In the genomic region with DNA sequence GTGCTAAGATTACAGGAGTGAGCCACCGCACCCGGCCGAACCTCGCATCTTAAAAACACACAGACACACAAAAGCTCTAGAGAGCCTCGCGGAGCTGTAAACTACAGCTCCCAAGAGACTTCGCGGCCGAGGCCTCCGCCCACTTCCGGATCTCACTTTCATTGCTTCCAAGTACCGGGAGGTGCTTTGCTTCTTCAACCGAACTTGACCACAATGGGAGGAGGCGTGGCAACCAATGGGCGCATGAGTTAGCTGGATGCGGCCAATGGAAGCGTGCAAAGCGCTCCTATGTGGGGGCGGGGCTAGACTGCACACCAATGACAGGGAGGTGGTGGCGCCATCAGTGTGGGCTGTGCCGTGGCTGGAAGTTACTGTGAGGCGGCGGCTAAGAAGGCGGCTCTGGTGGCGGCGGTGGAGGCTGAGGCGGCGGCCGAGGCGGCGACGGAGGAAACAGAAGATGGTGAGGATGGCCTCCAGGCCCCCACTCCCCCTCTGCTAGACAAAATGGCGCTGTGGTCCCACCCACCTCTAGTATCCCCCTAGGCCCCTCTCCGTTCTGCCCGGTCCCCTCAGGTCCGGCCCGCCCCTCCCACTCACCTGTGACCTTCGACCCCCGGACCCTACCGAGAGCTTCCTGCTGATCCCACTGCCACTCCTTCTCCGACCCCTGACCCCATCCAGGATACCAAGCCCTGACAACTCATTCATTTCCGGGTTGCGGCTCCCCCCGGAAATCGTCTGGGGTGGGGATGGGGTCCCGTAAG, we compare ENCODE assay signal across 1 cellular context.
TF ChIP-seq lines count a peak whose summit lies in the region.

A gene (plus strand): TSS at position 366 of the 764 bp plus-strand sequence. CDS start 92 bp downstream, at position 458.

TF ChIP-seq in HepG2, 621 proteins besides CTCF, POLR2A, EP300 and RAD21 (continued from another document and continues in another):
- TF ChIP-seq, protein P1, sequence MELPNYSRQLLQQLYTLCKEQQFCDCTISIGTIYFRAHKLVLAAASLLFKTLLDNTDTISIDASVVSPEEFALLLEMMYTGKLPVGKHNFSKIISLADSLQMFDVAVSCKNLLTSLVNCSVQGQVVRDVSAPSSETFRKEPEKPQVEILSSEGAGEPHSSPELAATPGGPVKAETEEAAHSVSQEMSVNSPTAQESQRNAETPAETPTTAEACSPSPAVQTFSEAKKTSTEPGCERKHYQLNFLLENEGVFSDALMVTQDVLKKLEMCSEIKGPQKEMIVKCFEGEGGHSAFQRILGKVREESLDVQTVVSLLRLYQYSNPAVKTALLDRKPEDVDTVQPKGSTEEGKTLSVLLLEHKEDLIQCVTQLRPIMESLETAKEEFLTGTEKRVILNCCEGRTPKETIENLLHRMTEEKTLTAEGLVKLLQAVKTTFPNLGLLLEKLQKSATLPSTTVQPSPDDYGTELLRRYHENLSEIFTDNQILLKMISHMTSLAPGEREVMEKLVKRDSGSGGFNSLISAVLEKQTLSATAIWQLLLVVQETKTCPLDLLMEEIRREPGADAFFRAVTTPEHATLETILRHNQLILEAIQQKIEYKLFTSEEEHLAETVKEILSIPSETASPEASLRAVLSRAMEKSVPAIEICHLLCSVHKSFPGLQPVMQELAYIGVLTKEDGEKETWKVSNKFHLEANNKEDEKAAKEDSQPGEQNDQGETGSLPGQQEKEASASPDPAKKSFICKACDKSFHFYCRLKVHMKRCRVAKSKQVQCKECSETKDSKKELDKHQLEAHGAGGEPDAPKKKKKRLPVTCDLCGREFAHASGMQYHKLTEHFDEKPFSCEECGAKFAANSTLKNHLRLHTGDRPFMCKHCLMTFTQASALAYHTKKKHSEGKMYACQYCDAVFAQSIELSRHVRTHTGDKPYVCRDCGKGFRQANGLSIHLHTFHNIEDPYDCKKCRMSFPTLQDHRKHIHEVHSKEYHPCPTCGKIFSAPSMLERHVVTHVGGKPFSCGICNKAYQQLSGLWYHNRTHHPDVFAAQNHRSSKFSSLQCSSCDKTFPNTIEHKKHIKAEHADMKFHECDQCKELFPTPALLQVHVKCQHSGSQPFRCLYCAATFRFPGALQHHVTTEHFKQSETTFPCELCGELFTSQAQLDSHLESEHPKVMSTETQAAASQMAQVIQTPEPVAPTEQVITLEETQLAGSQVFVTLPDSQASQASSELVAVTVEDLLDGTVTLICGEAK (IDR thresholded peaks at IDR 0.05): peak; percentile 43
- TF ChIP-seq, protein P1 (CRISPR knock-in tag; IDR thresholded peaks at IDR 0.05): peak; percentile 24; the same call in 1 of the 2 replicates
- TF ChIP-seq MZF1 (CRISPR knock-in tag; IDR thresholded peaks at IDR 0.05; ENCODE audit: borderline replicate concordance): 0 out of 2 replicates have a peak, but pooled peaks have one; percentile 30
- TF ChIP-seq, protein P2, sequence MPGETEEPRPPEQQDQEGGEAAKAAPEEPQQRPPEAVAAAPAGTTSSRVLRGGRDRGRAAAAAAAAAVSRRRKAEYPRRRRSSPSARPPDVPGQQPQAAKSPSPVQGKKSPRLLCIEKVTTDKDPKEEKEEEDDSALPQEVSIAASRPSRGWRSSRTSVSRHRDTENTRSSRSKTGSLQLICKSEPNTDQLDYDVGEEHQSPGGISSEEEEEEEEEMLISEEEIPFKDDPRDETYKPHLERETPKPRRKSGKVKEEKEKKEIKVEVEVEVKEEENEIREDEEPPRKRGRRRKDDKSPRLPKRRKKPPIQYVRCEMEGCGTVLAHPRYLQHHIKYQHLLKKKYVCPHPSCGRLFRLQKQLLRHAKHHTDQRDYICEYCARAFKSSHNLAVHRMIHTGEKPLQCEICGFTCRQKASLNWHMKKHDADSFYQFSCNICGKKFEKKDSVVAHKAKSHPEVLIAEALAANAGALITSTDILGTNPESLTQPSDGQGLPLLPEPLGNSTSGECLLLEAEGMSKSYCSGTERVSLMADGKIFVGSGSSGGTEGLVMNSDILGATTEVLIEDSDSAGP (CRISPR knock-in tag; IDR thresholded peaks at IDR 0.05; ENCODE audit: borderline replicate concordance): peak; percentile 81; the same call in 1 of the 2 replicates
- peak; percentile 85 for TF ChIP-seq CREM (IDR thresholded peaks at IDR 0.05)
- no peak for TF ChIP-seq CREM (CRISPR knock-in tag; IDR thresholded peaks at IDR 0.05)
- no peak for TF ChIP-seq ZNF484 (CRISPR knock-in tag; IDR thresholded peaks at IDR 0.05; ENCODE audit: borderline replicate concordance, low read depth)
- TF ChIP-seq ZNF382 (CRISPR knock-in tag; IDR thresholded peaks at IDR 0.05; ENCODE audit: borderline replicate concordance): no peak
- peak; percentile 93 for TF ChIP-seq SP4 (CRISPR knock-in tag; IDR thresholded peaks at IDR 0.05)
- no peak for TF ChIP-seq SNAI1 (CRISPR knock-in tag; IDR thresholded peaks at IDR 0.05; ENCODE audit: borderline replicate concordance)
- TF ChIP-seq ZNF589 (CRISPR knock-in tag; conservative IDR thresholded peaks at IDR 0.05): no peak
- TF ChIP-seq ATRX (CRISPR knock-in tag; IDR thresholded peaks at IDR 0.05; ENCODE audit: borderline replicate concordance): no peak
- peak; percentile 59; the same call in 1 of the 2 replicates for TF ChIP-seq ZNF747 (CRISPR knock-in tag; IDR thresholded peaks at IDR 0.05; ENCODE audit: borderline replicate concordance)
- TF ChIP-seq ZNF790 (CRISPR knock-in tag; IDR thresholded peaks at IDR 0.05; ENCODE audit: borderline replicate concordance): peak; percentile 68; the same call in 1 of the 2 replicates
- 0 out of 2 replicates have a peak, but pooled peaks have one; percentile 77 for TF ChIP-seq NCOA1 (CRISPR knock-in tag; IDR thresholded peaks at IDR 0.05)
- peak; percentile 37; the same call in 1 of the 2 replicates for TF ChIP-seq SALL1 (CRISPR knock-in tag; IDR thresholded peaks at IDR 0.05)
- peak in 1 of 2 experiments; percentile 67; a peak in 2 of 4 replicates for TF ChIP-seq KLF16 (CRISPR knock-in tag; IDR thresholded peaks at IDR 0.05)
- TF ChIP-seq, protein P3, sequence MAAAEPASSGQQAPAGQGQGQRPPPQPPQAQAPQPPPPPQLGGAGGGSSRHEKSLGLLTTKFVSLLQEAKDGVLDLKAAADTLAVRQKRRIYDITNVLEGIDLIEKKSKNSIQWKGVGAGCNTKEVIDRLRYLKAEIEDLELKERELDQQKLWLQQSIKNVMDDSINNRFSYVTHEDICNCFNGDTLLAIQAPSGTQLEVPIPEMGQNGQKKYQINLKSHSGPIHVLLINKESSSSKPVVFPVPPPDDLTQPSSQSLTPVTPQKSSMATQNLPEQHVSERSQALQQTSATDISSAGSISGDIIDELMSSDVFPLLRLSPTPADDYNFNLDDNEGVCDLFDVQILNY (CRISPR knock-in tag; conservative IDR thresholded peaks at IDR 0.05): no peak
- peak; percentile 95 for TF ChIP-seq SP2 (CRISPR knock-in tag; IDR thresholded peaks at IDR 0.05)
- TF ChIP-seq GLI4 (CRISPR knock-in tag; IDR thresholded peaks at IDR 0.05; ENCODE audit: borderline replicate concordance): 0 out of 2 replicates have a peak, but pooled peaks have one; percentile 29
- no peak for TF ChIP-seq FOSL2 (CRISPR knock-in tag; IDR thresholded peaks at IDR 0.05)
- TF ChIP-seq YY1 (IDR thresholded peaks at IDR 0.05; ENCODE audit: insufficient read depth, insufficient replicate concordance, low read depth, low read length): peak; percentile 85
- TF ChIP-seq ZNF749 (CRISPR knock-in tag; IDR thresholded peaks at IDR 0.05; ENCODE audit: borderline replicate concordance): no peak
- peak; percentile 93 for TF ChIP-seq NR2F6 (IDR thresholded peaks at IDR 0.05)
- peak; percentile 73 for TF ChIP-seq NR2F6 (CRISPR knock-in tag; IDR thresholded peaks at IDR 0.05)
- peak; percentile 40; the same call in 1 of the 2 replicates for TF ChIP-seq ELF4 (CRISPR knock-in tag; IDR thresholded peaks at IDR 0.05; ENCODE audit: borderline replicate concordance)
- peak; percentile 11; the same call in 1 of the 2 replicates for TF ChIP-seq HOXA3 (CRISPR knock-in tag; IDR thresholded peaks at IDR 0.05)
- TF ChIP-seq ZNF20 (CRISPR knock-in tag; IDR thresholded peaks at IDR 0.05): no peak
- peak; percentile 61 for TF ChIP-seq ZNF350 (CRISPR knock-in tag; IDR thresholded peaks at IDR 0.05; ENCODE audit: borderline replicate concordance, low read depth)
- peak; percentile 65 for TF ChIP-seq ZNF781 (CRISPR knock-in tag; IDR thresholded peaks at IDR 0.05; ENCODE audit: borderline replicate concordance, not compliant biosample characterization)
- no peak for TF ChIP-seq MIER2 (CRISPR knock-in tag; IDR thresholded peaks at IDR 0.05)
- no peak for TF ChIP-seq ZNF780A (CRISPR knock-in tag; IDR thresholded peaks at IDR 0.05)
- TF ChIP-seq, protein P4, sequence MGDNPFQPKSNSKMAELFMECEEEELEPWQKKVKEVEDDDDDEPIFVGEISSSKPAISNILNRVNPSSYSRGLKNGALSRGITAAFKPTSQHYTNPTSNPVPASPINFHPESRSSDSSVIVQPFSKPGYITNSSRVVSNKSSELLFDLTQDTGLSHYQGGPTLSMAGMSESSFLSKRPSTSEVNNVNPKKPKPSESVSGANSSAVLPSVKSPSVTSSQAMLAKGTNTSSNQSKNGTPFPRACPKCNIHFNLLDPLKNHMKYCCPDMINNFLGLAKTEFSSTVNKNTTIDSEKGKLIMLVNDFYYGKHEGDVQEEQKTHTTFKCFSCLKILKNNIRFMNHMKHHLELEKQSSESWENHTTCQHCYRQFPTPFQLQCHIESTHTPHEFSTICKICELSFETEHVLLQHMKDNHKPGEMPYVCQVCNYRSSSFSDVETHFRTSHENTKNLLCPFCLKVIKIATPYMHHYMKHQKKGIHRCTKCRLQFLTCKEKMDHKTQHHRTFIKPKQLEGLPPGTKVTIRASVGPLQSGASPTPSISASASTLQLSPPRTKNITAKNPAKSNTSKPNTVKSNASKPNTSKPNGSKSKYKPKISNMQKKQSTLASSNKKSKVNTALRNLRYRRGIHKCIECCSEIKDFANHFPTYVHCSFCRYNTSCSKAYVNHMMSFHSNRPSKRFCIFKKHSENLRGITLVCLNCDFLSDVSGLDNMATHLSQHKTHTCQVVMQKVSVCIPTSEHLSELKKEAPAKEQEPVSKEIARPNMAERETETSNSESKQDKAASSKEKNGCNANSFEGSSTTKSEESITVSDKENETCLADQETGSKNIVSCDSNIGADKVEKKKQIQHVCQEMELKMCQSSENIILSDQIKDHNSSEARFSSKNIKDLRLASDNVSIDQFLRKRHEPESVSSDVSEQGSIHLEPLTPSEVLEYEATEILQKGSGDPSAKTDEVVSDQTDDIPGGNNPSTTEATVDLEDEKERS (CRISPR knock-in tag; IDR thresholded peaks at IDR 0.05): peak; percentile 84
- TF ChIP-seq SOX13 (IDR thresholded peaks at IDR 0.05): peak; percentile 98
- no peak for TF ChIP-seq SOX13 (CRISPR knock-in tag; conservative IDR thresholded peaks at IDR 0.05 in 1 of 2, IDR thresholded peaks at IDR 0.05 in 1 of 2)
- TF ChIP-seq REXO4 (CRISPR knock-in tag; IDR thresholded peaks at IDR 0.05; ENCODE audit: borderline replicate concordance): no peak
- peak; percentile 76 for TF ChIP-seq NR2F2 (IDR thresholded peaks at IDR 0.05; ENCODE audit: borderline replicate concordance, low read depth)
- TF ChIP-seq, protein P5, sequence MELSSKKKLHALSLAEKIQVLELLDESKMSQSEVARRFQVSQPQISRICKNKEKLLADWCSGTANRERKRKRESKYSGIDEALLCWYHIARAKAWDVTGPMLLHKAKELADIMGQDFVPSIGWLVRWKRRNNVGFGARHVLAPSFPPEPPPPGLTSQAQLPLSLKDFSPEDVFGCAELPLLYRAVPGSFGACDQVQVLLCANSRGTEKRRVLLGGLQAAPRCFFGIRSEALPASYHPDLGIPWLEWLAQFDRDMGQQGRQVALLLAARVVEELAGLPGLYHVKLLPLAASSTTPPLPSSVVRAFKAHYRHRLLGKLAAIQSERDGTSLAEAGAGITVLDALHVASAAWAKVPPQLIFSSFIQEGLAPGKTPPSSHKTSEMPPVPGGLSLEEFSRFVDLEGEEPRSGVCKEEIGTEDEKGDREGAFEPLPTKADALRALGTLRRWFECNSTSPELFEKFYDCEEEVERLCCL (CRISPR knock-in tag; IDR thresholded peaks at IDR 0.05; ENCODE audit: borderline replicate concordance): no peak
- no peak for TF ChIP-seq CBX1 (IDR thresholded peaks at IDR 0.05; ENCODE audit: low read depth)
- TF ChIP-seq, protein P6, sequence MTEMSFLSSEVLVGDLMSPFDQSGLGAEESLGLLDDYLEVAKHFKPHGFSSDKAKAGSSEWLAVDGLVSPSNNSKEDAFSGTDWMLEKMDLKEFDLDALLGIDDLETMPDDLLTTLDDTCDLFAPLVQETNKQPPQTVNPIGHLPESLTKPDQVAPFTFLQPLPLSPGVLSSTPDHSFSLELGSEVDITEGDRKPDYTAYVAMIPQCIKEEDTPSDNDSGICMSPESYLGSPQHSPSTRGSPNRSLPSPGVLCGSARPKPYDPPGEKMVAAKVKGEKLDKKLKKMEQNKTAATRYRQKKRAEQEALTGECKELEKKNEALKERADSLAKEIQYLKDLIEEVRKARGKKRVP (CRISPR knock-in tag; IDR thresholded peaks at IDR 0.05): no peak
- TF ChIP-seq MEF2D (CRISPR knock-in tag; IDR thresholded peaks at IDR 0.05): no peak
- TF ChIP-seq MAZ (IDR thresholded peaks at IDR 0.05; ENCODE audit: borderline replicate concordance, low read depth, low read length): no peak; the same call in 1 of the 2 replicates
- peak; percentile 62; the same call in 1 of the 2 replicates for TF ChIP-seq MAZ (CRISPR knock-in tag; IDR thresholded peaks at IDR 0.05; ENCODE audit: low read depth)
